1 cellular context compared by ENCODE assay signal in genomic region chr18:57583297-57583835, GRCh38.
TF ChIP-seq lines count a peak whose summit lies in the region.

No MANE protein-coding gene starts in this region.

TF ChIP-seq in K562, 482 proteins besides CTCF, POLR2A, EP300 and RAD21 (continued from another document):
- TF ChIP-seq ZNF639 (CRISPR knock-in tag; conservative IDR thresholded peaks at IDR 0.05 in 1 of 2, IDR thresholded peaks at IDR 0.05 in 1 of 2), result peak in 1 of 2 experiments; percentile 44; a peak in 1 of 4 replicates
- TF ChIP-seq SRF (CRISPR knock-in tag; IDR thresholded peaks at IDR 0.05), result peak in 1 of 2 experiments; percentile 62; a peak in 1 of 4 replicates
- peak; percentile 82 for TF ChIP-seq STAT5A (IDR thresholded peaks at IDR 0.05; ENCODE audit: borderline replicate concordance, low read length)
- TF ChIP-seq, protein P1, sequence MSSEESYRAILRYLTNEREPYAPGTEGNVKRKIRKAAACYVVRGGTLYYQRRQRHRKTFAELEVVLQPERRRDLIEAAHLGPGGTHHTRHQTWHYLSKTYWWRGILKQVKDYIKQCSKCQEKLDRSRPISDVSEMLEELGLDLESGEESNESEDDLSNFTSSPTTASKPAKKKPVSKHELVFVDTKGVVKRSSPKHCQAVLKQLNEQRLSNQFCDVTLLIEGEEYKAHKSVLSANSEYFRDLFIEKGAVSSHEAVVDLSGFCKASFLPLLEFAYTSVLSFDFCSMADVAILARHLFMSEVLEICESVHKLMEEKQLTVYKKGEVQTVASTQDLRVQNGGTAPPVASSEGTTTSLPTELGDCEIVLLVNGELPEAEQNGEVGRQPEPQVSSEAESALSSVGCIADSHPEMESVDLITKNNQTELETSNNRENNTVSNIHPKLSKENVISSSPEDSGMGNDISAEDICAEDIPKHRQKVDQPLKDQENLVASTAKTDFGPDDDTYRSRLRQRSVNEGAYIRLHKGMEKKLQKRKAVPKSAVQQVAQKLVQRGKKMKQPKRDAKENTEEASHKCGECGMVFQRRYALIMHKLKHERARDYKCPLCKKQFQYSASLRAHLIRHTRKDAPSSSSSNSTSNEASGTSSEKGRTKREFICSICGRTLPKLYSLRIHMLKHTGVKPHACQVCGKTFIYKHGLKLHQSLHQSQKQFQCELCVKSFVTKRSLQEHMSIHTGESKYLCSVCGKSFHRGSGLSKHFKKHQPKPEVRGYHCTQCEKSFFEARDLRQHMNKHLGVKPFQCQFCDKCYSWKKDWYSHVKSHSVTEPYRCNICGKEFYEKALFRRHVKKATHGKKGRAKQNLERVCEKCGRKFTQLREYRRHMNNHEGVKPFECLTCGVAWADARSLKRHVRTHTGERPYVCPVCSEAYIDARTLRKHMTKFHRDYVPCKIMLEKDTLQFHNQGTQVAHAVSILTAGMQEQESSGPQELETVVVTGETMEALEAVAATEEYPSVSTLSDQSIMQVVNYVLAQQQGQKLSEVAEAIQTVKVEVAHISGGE (CRISPR knock-in tag; IDR thresholded peaks at IDR 0.05), result peak in 1 of 3 experiments; percentile 66; a peak in 1 of 6 replicates
